Comparison of ENCODE assay signal across 10 cellular contexts in genomic region chr5:72141440-72142271, GRCh38. TPM values are rescaled to one million over a fixed set of nuclear protein-coding genes. Genes with fewer than 3 reads are reported as not detected.
DNase-seq lines count a peak whose midpoint lies in the region; ATAC-seq and TF ChIP-seq lines count a peak whose summit lies in the region.
"Had no signal": no experiment of that assay in that cellular context is flagged by ENCODE, and none has a peak within 500 bp of the region (broad histone marks: within the 10 kb centered on the region; RNA-seq: fewer than 3 reads in every experiment).

No MANE protein-coding gene starts in this region.

- TF ChIP-seq CTCF in WTC11 (IDR thresholded peaks at IDR 0.05) = no peak
- TF ChIP-seq CTCF in gastroesophageal sphincter (IDR thresholded peaks at IDR 0.05) = no peak

- in situ Hi-C loops in Caki2 (cut with HindIII; ENCODE audit: low pct_unique_long_range_greater_than_20kb, low sequenced_read_pairs) = no loop called here

- H3K27me3 Mint-ChIP-seq in WTC11 (ENCODE audit: low read depth) = no peaks in the 10 kb centered on the region

- no peaks in the 10 kb centered on the region for H3K9me3 ChIP-seq in gastroesophageal sphincter

- DNase-seq in Caki2 (ENCODE audit: low read depth) (peak; percentile 85), WTC11 (ENCODE audit: low spot score) (no peak), pulmonary artery endothelial cell (ENCODE audit: low read depth, low spot score) (peak; percentile 75), NOMO-1 treated with DMSO at 0.1 percent for 48 hours (lab: John Stamatoyannopoulos, UW; ENCODE audit: unreplicated experiment) (no peak), GM19238 (ENCODE audit: insufficient read length, low spot score) (no peak), NCI-H345 treated with DMSO at 0.1 percent for 48 hours (lab: John Stamatoyannopoulos, UW; ENCODE audit: unreplicated experiment) (no peak), cerebellum (ENCODE audit: low spot score) (no peak)
- DNase-seq: occipital lobe had no signal

- H3K27me3 ChIP-seq in gastroesophageal sphincter = no peaks in the 10 kb centered on the region

- no peak for ATAC-seq in WTC11
- peak; percentile 52 for ATAC-seq in gastroesophageal sphincter

- H3K9me3 Mint-ChIP-seq in WTC11 = no peaks in the 10 kb centered on the region
- H3K9me3 Mint-ChIP-seq: central memory CD8-positive, alpha-beta T cell had no signal

- no peak overlapping the region for H3K4me3 ChIP-seq in gastroesophageal sphincter

- H3K4me3 Mint-ChIP-seq in WTC11 = no peak overlapping the region
- H3K4me3 Mint-ChIP-seq: central memory CD8-positive, alpha-beta T cell had no signal

- TF ChIP-seq EP300 in gastroesophageal sphincter (IDR thresholded peaks at IDR 0.05) = no peak

- 11 to 13% methylated on average over 3 to 5 of the region's 6 CpGs for WGBS in gastroesophageal sphincter (ENCODE audit: low coverage in 1 of 2), 2 donors

- CTCF ChIA-PET in WTC11 (lab: Charles Lee) = no interaction called here

- H3K27ac ChIP-seq in gastroesophageal sphincter = peak overlapping the region; percentile 68 to 84 (median 83)

- H3K4me1 Mint-ChIP-seq in WTC11 = peaks cover 31% of the 10 kb centered on the region

- no peak for TF ChIP-seq POLR2A in gastroesophageal sphincter (IDR thresholded peaks at IDR 0.05)

- H3K27ac Mint-ChIP-seq in WTC11 = peak overlapping the region; percentile 71; the same call in 1 of the 2 replicates

- H3K4me1 ChIP-seq in gastroesophageal sphincter = peaks cover 19 to 98% (median 39%) of the 10 kb centered on the region in 3 donors

- POLR2A ChIA-PET in WTC11 (lab: Charles Lee) = no interaction called here

- H3K36me3 ChIP-seq in gastroesophageal sphincter = no peaks in the 10 kb centered on the region

- H3K36me3 Mint-ChIP-seq in WTC11 = no peaks in the 10 kb centered on the region

TF ChIP-seq in WTC11, 78 proteins besides CTCF, POLR2A, EP300 and RAD21:
- TF ChIP-seq, protein P1, sequence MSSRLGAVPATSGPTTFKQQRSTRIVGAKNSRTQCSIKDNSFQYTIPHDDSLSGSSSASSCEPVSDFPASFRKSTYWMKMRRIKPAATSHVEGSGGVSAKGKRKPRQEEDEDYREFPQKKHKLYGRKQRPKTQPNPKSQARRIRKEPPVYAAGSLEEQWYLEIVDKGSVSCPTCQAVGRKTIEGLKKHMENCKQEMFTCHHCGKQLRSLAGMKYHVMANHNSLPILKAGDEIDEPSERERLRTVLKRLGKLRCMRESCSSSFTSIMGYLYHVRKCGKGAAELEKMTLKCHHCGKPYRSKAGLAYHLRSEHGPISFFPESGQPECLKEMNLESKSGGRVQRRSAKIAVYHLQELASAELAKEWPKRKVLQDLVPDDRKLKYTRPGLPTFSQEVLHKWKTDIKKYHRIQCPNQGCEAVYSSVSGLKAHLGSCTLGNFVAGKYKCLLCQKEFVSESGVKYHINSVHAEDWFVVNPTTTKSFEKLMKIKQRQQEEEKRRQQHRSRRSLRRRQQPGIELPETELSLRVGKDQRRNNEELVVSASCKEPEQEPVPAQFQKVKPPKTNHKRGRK (CRISPR knock-in tag; IDR thresholded peaks at IDR 0.05; ENCODE audit: borderline replicate concordance) = no peak
- no peak for TF ChIP-seq ZBTB43 (CRISPR knock-in tag; IDR thresholded peaks at IDR 0.05)
- TF ChIP-seq, protein P2, sequence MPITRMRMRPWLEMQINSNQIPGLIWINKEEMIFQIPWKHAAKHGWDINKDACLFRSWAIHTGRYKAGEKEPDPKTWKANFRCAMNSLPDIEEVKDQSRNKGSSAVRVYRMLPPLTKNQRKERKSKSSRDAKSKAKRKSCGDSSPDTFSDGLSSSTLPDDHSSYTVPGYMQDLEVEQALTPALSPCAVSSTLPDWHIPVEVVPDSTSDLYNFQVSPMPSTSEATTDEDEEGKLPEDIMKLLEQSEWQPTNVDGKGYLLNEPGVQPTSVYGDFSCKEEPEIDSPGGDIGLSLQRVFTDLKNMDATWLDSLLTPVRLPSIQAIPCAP (CRISPR knock-in tag; IDR thresholded peaks at IDR 0.05) = no peak
- TF ChIP-seq ZNF219 (CRISPR knock-in tag; IDR thresholded peaks at IDR 0.05; ENCODE audit: borderline replicate concordance) = no peak
- TF ChIP-seq FOXK1 (CRISPR knock-in tag; IDR thresholded peaks at IDR 0.05) = no peak
- TF ChIP-seq E2F5 (CRISPR knock-in tag; IDR thresholded peaks at IDR 0.05) = no peak
- TF ChIP-seq ZNF317 (CRISPR knock-in tag; IDR thresholded peaks at IDR 0.05; ENCODE audit: borderline replicate concordance, low read depth) = no peak
- no peak for TF ChIP-seq PRRX2 (CRISPR knock-in tag; IDR thresholded peaks at IDR 0.05)
- TF ChIP-seq PRDM15 (CRISPR knock-in tag; IDR thresholded peaks at IDR 0.05) = no peak
- no peak for TF ChIP-seq NR1H2 (CRISPR knock-in tag; IDR thresholded peaks at IDR 0.05)
- TF ChIP-seq TP53 (CRISPR knock-in tag; IDR thresholded peaks at IDR 0.05) = no peak

RNA-seq across cellular contexts. Expression of gene MAP1B, which starts 34.4 kb away (rescaled TPM):
- total RNA-seq in Caki2 (2014; rRNA removed; shearing (Covaris generic); ENCODE audit: low replicate concordance) = 58.0 and 80.1 TPM in 2 replicates
- 65.4 to 95.0 TPM (median 65.7 TPM) in 3 replicates for total RNA-seq in WTC11 (2021)
- total RNA-seq in gastroesophageal sphincter = 1,000 to 10,000 TPM in 1 of 4 donors, 100 to 1,000 TPM in 3; 601 to 1,344 (median 738) TPM
- total RNA-seq in pulmonary artery endothelial cell = 109 and 155 TPM in 2 replicates
- 564 TPM for total RNA-seq in cerebellum

Comparison
In these comparisons a context has a peak if more than half of its experiments do, and no peak if none do; other contexts are left out.
1. DNase-seq: peak in Caki2 (single experiment) and pulmonary artery endothelial cell (single experiment); none in WTC11 (single experiment), NOMO-1 treated with DMSO at 0.1 percent for 48 hours (single experiment), GM19238 (single experiment), NCI-H345 treated with DMSO at 0.1 percent for 48 hours (single experiment) and cerebellum (single experiment).